8 cellular contexts compared by ENCODE assay signal in the genomic region with DNA sequence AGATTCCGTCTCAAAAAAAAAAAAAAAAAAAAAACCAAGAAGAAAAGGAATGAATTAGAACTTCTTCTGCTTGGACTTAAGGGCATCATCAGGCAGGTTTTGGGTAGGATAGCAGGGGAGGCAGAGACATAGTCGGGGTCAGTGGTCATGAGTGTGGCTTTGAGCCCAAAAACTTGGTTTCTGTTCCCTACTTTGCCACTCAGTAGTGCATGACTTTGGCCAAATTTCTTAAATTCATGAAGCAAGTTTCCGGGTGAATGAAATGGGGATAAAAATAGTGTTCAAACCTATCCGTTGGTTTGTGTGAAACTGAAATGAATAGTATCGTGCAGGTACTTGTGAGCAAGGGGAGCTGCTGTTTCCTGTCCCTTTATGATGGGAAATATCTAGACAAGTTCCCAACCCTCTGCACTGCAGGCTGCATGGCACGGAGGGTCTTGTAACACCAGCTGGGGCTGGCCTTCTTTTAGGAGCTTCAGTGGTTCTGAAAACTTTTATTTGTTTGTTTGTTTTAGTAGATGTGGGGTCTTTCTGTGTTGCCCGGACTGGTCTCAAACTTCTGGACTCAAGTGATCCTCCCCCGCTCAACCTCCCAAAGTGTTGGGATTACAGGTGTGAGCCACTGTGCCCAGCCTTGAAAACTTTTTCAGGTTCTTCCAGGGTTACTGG. TPM values are rescaled to one million over a fixed set of nuclear protein-coding genes. Genes with fewer than 3 reads are reported as not detected.
DNase-seq lines count a peak whose midpoint lies in the region; ATAC-seq and TF ChIP-seq lines count a peak whose summit lies in the region.

No MANE protein-coding gene starts in this region.

- H3K9me3 ChIP-seq in breast epithelium (no peaks in the 10 kb centered on the region), neutrophil (no peaks in the 10 kb centered on the region)

- DNase-seq in LHCN-M2 (ENCODE audit: low read depth) (peak; percentile 36), breast epithelium (ENCODE audit: low spot score in 2 of 2) (peak in 1 of 2 donors; percentile 26), NCI-H510A treated with DMSO at 0.1 percent for 48 hours (lab: John Stamatoyannopoulos, UW) (no peak), NCI-H526 (lab: John Stamatoyannopoulos, UW) (no peak)

- H3K27me3 ChIP-seq in ACC112 (ENCODE audit: insufficient read depth, low read length) (no peaks in the 10 kb centered on the region), breast epithelium (no peaks in the 10 kb centered on the region), neutrophil (no peaks in the 10 kb centered on the region)

- TF ChIP-seq CTCF in breast epithelium (IDR thresholded peaks at IDR 0.05): no peak
- no peak for TF ChIP-seq CTCF in neutrophil (IDR thresholded peaks at IDR 0.05)

- H3K36me3 ChIP-seq in ACC112 (ENCODE audit: insufficient read depth, low read length): peaks cover 26% of the 10 kb centered on the region; the same call in 1 of the 2 replicates
- no peaks in the 10 kb centered on the region for H3K36me3 ChIP-seq in breast epithelium
- H3K36me3 ChIP-seq in neutrophil: peaks cover 88% of the 10 kb centered on the region

- ATAC-seq in GM19452 (IDR thresholded peaks at IDR 0.05; ENCODE audit: unreplicated experiment) (peak; percentile 50), HG02938 (IDR thresholded peaks at IDR 0.05; ENCODE audit: unreplicated experiment) (no peak)

- H3K4me3 ChIP-seq in ACC112 (ENCODE audit: low read depth, low read length) (no peak overlapping the region), breast epithelium (peak overlapping the region in 1 of 3 donors; percentile 6), neutrophil (ENCODE audit: low read depth in 1 of 2, low read length in 1 of 2) (peak overlapping the region in 1 of 2 experiments; percentile 12)

- H3K79me2 ChIP-seq in ACC112 (ENCODE audit: control insufficient read depth, insufficient read depth, low read length, unreplicated experiment): peaks cover 34% of the 10 kb centered on the region

- H3K27ac ChIP-seq in ACC112 (ENCODE audit: low read depth, low read length) (peak overlapping the region; percentile 32), breast epithelium (peak overlapping the region; percentile 13 to 53), neutrophil (peak overlapping the region; percentile 69)

- H3K4me1 ChIP-seq in ACC112 (ENCODE audit: control insufficient read depth, insufficient read depth, low read length, unreplicated experiment) (peaks cover 24% of the 10 kb centered on the region), breast epithelium (peaks cover 0 to 24% of the 10 kb centered on the region in 2 donors), neutrophil (ENCODE audit: control insufficient read depth in 1 of 2, insufficient read depth in 1 of 2, low read depth in 1 of 2, low read length in 1 of 2) (peaks cover 63 to 64% of the 10 kb centered on the region in 2 experiments)

- no peak overlapping the region for H2AFZ ChIP-seq in ACC112 (ENCODE audit: low read length, unreplicated experiment)

- intact Hi-C loops in breast epithelium (cut with DNase I; ENCODE audit: low total_unique reads): no loop called here

- TF ChIP-seq POLR2A in breast epithelium (IDR thresholded peaks at IDR 0.05): no peak

RNA-seq across cellular contexts. Expression of a gene that starts 18.4 kb away (rescaled TPM):
- 29.4 and 37.8 TPM in 2 replicates for total RNA-seq in LHCN-M2 (2014; rRNA removed)
- polyA plus RNA-seq in LHCN-M2 (2012): 88.5 TPM
- 100 to 1,000 TPM; 323 to 391 (median 351) TPM for total RNA-seq in breast epithelium

RNA-seq across cellular contexts. Expression of a gene that starts 54.5 kb away (rescaled TPM):
- total RNA-seq in LHCN-M2 (2014; rRNA removed) (40.7 and 58.7 TPM in 2 replicates), breast epithelium (10 to 100 TPM; 22.9 to 57.0 (median 49.0) TPM)
- polyA plus RNA-seq in LHCN-M2 (2012): 19.7 TPM

RNA-seq across cellular contexts. Expression of a gene that starts 57.9 kb away (rescaled TPM):
- total RNA-seq in LHCN-M2 (2014; rRNA removed) (1,575 and 2,461 TPM in 2 replicates), breast epithelium (over 10,000 TPM; 14,217 to 22,312 (median 18,959) TPM)
- polyA plus RNA-seq in LHCN-M2 (2012): 343 TPM

RNA-seq across cellular contexts. Expression of a gene that starts 58.5 kb away (rescaled TPM):
- total RNA-seq in LHCN-M2 (2014; rRNA removed) (1.4 and 2.3 TPM in 2 replicates), breast epithelium (1 to 10 TPM; 5.4 to 9.1 (median 6.6) TPM)
- 1.5 TPM for polyA plus RNA-seq in LHCN-M2 (2012)
